Comparison of ENCODE assay signal across 26 cellular contexts in the genomic region with DNA sequence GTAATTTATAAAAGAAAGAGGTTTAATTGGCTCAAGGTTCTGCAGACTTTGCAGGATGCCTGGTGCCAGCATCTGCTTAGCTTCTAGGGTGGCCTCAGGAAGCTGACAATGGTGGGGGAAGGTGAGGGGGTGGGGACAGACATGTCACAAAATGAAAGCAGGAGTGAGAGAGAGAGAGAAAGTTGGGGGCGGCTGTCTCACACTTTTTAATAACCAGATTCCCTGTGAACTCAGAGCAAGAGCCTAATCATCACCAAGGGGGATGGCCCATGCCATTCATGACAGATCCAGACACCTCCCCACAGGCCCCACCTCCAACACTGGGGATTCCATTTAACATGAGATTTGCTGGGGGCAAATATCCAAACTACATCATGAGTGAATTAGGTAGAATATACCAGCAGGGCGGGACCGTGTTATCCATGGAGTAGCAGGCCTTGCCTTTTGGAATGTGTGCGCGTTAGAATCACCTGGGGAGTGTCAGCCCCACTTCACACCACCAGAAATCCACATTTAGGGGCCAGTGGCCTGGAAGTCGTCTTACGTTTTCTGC.
DNase-seq lines count a peak whose midpoint lies in the region; ATAC-seq, FAIRE-seq and TF ChIP-seq lines count a peak whose summit lies in the region.
"Had no signal": no experiment of that assay in that cellular context is flagged by ENCODE, and none has a peak within 500 bp of the region (broad histone marks: within the 10 kb centered on the region; RNA-seq: fewer than 3 reads in every experiment).

No MANE protein-coding gene starts in this region.

- TF ChIP-seq CTCF in CD14-positive monocyte (IDR thresholded peaks at IDR 0.05), result no peak
- TF ChIP-seq CTCF in thyroid gland (IDR thresholded peaks at IDR 0.05), result no peak

- 71 to 82% methylated on average over 7 of the region's 7 CpGs for WGBS in thyroid gland, 2 donors

- H3K4me1 Mint-ChIP-seq in activated CD4-positive, alpha-beta T cell treated with anti-CD3 and anti-CD28 coated beads for 36 hours, result no peaks in the 10 kb centered on the region
- H3K4me1 Mint-ChIP-seq in activated CD4-positive, alpha-beta T cell treated with anti-CD3 and anti-CD28 coated beads, Interleukin-2, amount 10 ng/mL, durations not matched to agents 24 days and 14 days, result no peaks in the 10 kb centered on the region
- H3K4me1 Mint-ChIP-seq in activated naive CD4-positive, alpha-beta T cell treated with anti-CD3 and anti-CD28 coated beads for 36 hours (ENCODE audit: low read depth), result peaks cover 1% of the 10 kb centered on the region
- H3K4me1 Mint-ChIP-seq in CD14-positive monocyte, result no peaks in the 10 kb centered on the region

- H3K27me3 ChIP-seq in thyroid gland, result no peaks in the 10 kb centered on the region
- H3K27me3 ChIP-seq: BLaER1 treated with 17β-estradiol and CSF1 and Interleukin-3, amounts not matched to agents 10 nM and 100 nM had no signal

- intact Hi-C loops in activated CD4-positive, alpha-beta T cell treated with anti-CD3 and anti-CD28 coated beads for 36 hours (cut with DNase I, micrococcal nuclease), result no loop called here
- intact Hi-C loops in activated CD4-positive, alpha-beta T cell treated with anti-CD3 and anti-CD28 coated beads, Interleukin-2, amount 10 ng/mL, durations not matched to agents 24 days and 14 days (cut with micrococcal nuclease), result no loop called here
- intact Hi-C loops in activated naive CD4-positive, alpha-beta T cell treated with anti-CD3 and anti-CD28 coated beads for 36 hours (cut with micrococcal nuclease), result no loop called here
- intact Hi-C loops in CD14-positive monocyte (cut with micrococcal nuclease) (no loop called here), thyroid gland (cut with DNase I) (no loop called here)

- no peaks in the 10 kb centered on the region for H3K9me3 Mint-ChIP-seq in activated CD4-positive, alpha-beta T cell treated with anti-CD3 and anti-CD28 coated beads for 36 hours (ENCODE audit: low read depth)
- no peaks in the 10 kb centered on the region for H3K9me3 Mint-ChIP-seq in activated CD4-positive, alpha-beta T cell treated with anti-CD3 and anti-CD28 coated beads, Interleukin-2, amount 10 ng/mL, durations not matched to agents 24 days and 14 days
- H3K9me3 Mint-ChIP-seq in activated naive CD4-positive, alpha-beta T cell treated with anti-CD3 and anti-CD28 coated beads for 36 hours, result no peaks in the 10 kb centered on the region
- H3K9me3 Mint-ChIP-seq in CD14-positive monocyte, result peaks cover 0 to 59% (median 33%) of the 10 kb centered on the region in 7 donors
- H3K9me3 Mint-ChIP-seq: CD8-positive, alpha-beta T cell; H9; HFFc6 had no signal

- no peak overlapping the region for H3K27ac ChIP-seq in thyroid gland
- H3K27ac ChIP-seq: 22Rv1; BLaER1 treated with 17β-estradiol and CSF1 and Interleukin-3, amounts not matched to agents 10 nM and 100 nM; GM23248 had no signal

- CTCF ChIA-PET in activated CD4-positive, alpha-beta T cell treated with anti-CD3 and anti-CD28 coated beads for 36 hours (lab: Charles Lee), result no interaction called here
- CTCF ChIA-PET in activated naive CD4-positive, alpha-beta T cell treated with anti-CD3 and anti-CD28 coated beads for 36 hours (lab: Charles Lee), result no interaction called here

- H3K36me3 Mint-ChIP-seq in activated CD4-positive, alpha-beta T cell treated with anti-CD3 and anti-CD28 coated beads for 36 hours (ENCODE audit: low read depth), result no peaks in the 10 kb centered on the region
- no peaks in the 10 kb centered on the region for H3K36me3 Mint-ChIP-seq in activated CD4-positive, alpha-beta T cell treated with anti-CD3 and anti-CD28 coated beads, Interleukin-2, amount 10 ng/mL, durations not matched to agents 24 days and 14 days (ENCODE audit: low read depth)
- H3K36me3 Mint-ChIP-seq in activated naive CD4-positive, alpha-beta T cell treated with anti-CD3 and anti-CD28 coated beads for 36 hours (ENCODE audit: low read depth), result no peaks in the 10 kb centered on the region
- no peaks in the 10 kb centered on the region for H3K36me3 Mint-ChIP-seq in CD14-positive monocyte
- H3K36me3 Mint-ChIP-seq: CD8-positive, alpha-beta T cell had no signal

- no peak overlapping the region for H3K4me3 ChIP-seq in thyroid gland (replicated peaks in 1 of 3)
- H3K4me3 ChIP-seq: BLaER1 treated with 17β-estradiol and CSF1 and Interleukin-3, amounts not matched to agents 10 nM and 100 nM; GM23248; MG63 had no signal

- no peaks in the 10 kb centered on the region for H3K27me3 Mint-ChIP-seq in activated CD4-positive, alpha-beta T cell treated with anti-CD3 and anti-CD28 coated beads for 36 hours
- H3K27me3 Mint-ChIP-seq in activated CD4-positive, alpha-beta T cell treated with anti-CD3 and anti-CD28 coated beads, Interleukin-2, amount 10 ng/mL, durations not matched to agents 24 days and 14 days, result no peaks in the 10 kb centered on the region
- no peaks in the 10 kb centered on the region for H3K27me3 Mint-ChIP-seq in activated naive CD4-positive, alpha-beta T cell treated with anti-CD3 and anti-CD28 coated beads for 36 hours (ENCODE audit: low read depth)
- peaks cover 1 to 4% (median 1%) of the 10 kb centered on the region in 3 donors for H3K27me3 Mint-ChIP-seq in CD14-positive monocyte (ENCODE audit: low read depth in 3 of 3)

- DNase-seq in activated CD4-positive, alpha-beta T cell treated with anti-CD3 and anti-CD28 coated beads for 36 hours, result peak; percentile 11
- DNase-seq in activated CD4-positive, alpha-beta T cell treated with anti-CD3 and anti-CD28 coated beads, Interleukin-2, amount 10 ng/mL, durations not matched to agents 24 days and 14 days, result no peak
- peak; percentile 39 for DNase-seq in activated naive CD4-positive, alpha-beta T cell treated with anti-CD3 and anti-CD28 coated beads for 36 hours
- no peak for DNase-seq in activated naive CD4-positive, alpha-beta T cell (lab: John Stamatoyannopoulos, UW)
- DNase-seq in CD14-positive monocyte (ENCODE audit: low spot score), result peak; percentile 5
- DNase-seq in putamen (ENCODE audit: low spot score), result peak; percentile 28
- no peak for DNase-seq in thyroid gland
- no peak for DNase-seq in RCC 7860 (ENCODE audit: low spot score)
- DNase-seq: Calu3; CD8-positive, alpha-beta T cell; DMS153; GM23248; H9; HFFc6; Kasumi-1; MG63; NCI-H1048; NCI-H1417 treated with DMSO at 0.1 percent for 48 hours; NCI-H187; NCI-H446; NCI-H526; OCI-M1; Right ventricle myocardium superior had no signal

- no peak for FAIRE-seq in RCC 7860 (lab: Jason Lieb, UNC)
- FAIRE-seq: GM12891 had no signal

- no peak for ATAC-seq in activated CD4-positive, alpha-beta T cell treated with anti-CD3 and anti-CD28 coated beads for 36 hours
- ATAC-seq: CD8-positive, alpha-beta T cell had no signal

- POLR2A ChIA-PET in activated CD4-positive, alpha-beta T cell treated with anti-CD3 and anti-CD28 coated beads for 36 hours (lab: Charles Lee), result no interaction called here

- H3K9me3 ChIP-seq in thyroid gland, result no peaks in the 10 kb centered on the region
- H3K9me3 ChIP-seq: BLaER1 treated with 17β-estradiol and CSF1 and Interleukin-3, amounts not matched to agents 10 nM and 100 nM; MG63 had no signal

- H3K27ac Mint-ChIP-seq in activated CD4-positive, alpha-beta T cell treated with anti-CD3 and anti-CD28 coated beads for 36 hours, result no peak overlapping the region
- H3K27ac Mint-ChIP-seq in activated CD4-positive, alpha-beta T cell treated with anti-CD3 and anti-CD28 coated beads, Interleukin-2, amount 10 ng/mL, durations not matched to agents 24 days and 14 days, result no peak overlapping the region
- H3K27ac Mint-ChIP-seq in activated naive CD4-positive, alpha-beta T cell treated with anti-CD3 and anti-CD28 coated beads for 36 hours, result no peak overlapping the region
- no peak overlapping the region for H3K27ac Mint-ChIP-seq in CD14-positive monocyte
- H3K27ac Mint-ChIP-seq: CD8-positive, alpha-beta T cell; HFFc6 had no signal

- no peak overlapping the region for H3K4me3 Mint-ChIP-seq in activated CD4-positive, alpha-beta T cell treated with anti-CD3 and anti-CD28 coated beads for 36 hours
- no peak overlapping the region for H3K4me3 Mint-ChIP-seq in activated CD4-positive, alpha-beta T cell treated with anti-CD3 and anti-CD28 coated beads, Interleukin-2, amount 10 ng/mL, durations not matched to agents 24 days and 14 days
- no peak overlapping the region for H3K4me3 Mint-ChIP-seq in activated naive CD4-positive, alpha-beta T cell treated with anti-CD3 and anti-CD28 coated beads for 36 hours
- no peak overlapping the region for H3K4me3 Mint-ChIP-seq in CD14-positive monocyte
- H3K4me3 Mint-ChIP-seq: CD8-positive, alpha-beta T cell; H9; HFFc6 had no signal

- no peak for TF ChIP-seq POLR2A in thyroid gland (IDR thresholded peaks at IDR 0.05)

- no peaks in the 10 kb centered on the region for H3K36me3 ChIP-seq in thyroid gland
- H3K36me3 ChIP-seq: BLaER1 treated with 17β-estradiol and CSF1 and Interleukin-3, amounts not matched to agents 10 nM and 100 nM; MG63 had no signal

- no peaks in the 10 kb centered on the region for H3K4me1 ChIP-seq in thyroid gland

Comparison
In these comparisons a context has a peak if more than half of its experiments do, and no peak if none do; other contexts are left out.
1. DNase-seq: peak in activated CD4-positive, alpha-beta T cell treated with anti-CD3 and anti-CD28 coated beads for 36 hours (single experiment), activated naive CD4-positive, alpha-beta T cell treated with anti-CD3 and anti-CD28 coated beads for 36 hours (single experiment), CD14-positive monocyte (single experiment) and putamen (single experiment); none in activated CD4-positive, alpha-beta T cell treated with anti-CD3 and anti-CD28 coated beads, Interleukin-2, amount 10 ng/mL, durations not matched to agents 24 days and 14 days (single experiment), activated naive CD4-positive, alpha-beta T cell (0 of 4), thyroid gland (0 of 2) and RCC 7860 (single experiment).